In genomic region chr11:111364503-111364902, GRCh38 we compare ENCODE assay signal across 2 cellular contexts.
TF ChIP-seq lines count a peak whose summit lies in the region.

No MANE protein-coding gene starts in this region.

TF ChIP-seq in HepG2, 621 proteins besides CTCF, POLR2A, EP300 and RAD21:
- TF ChIP-seq ZNF563 (CRISPR knock-in tag; IDR thresholded peaks at IDR 0.05) = no peak
- peak; percentile 57; the same call in 1 of the 2 replicates for TF ChIP-seq ZNF501 (CRISPR knock-in tag; IDR thresholded peaks at IDR 0.05)
- TF ChIP-seq GABPB1 (CRISPR knock-in tag; IDR thresholded peaks at IDR 0.05) = no peak
- 0 out of 2 replicates have a peak, but pooled peaks have one; percentile 28 for TF ChIP-seq FUBP1 (CRISPR knock-in tag; IDR thresholded peaks at IDR 0.05; ENCODE audit: borderline replicate concordance)
- TF ChIP-seq YEATS4 (CRISPR knock-in tag; IDR thresholded peaks at IDR 0.05; ENCODE audit: borderline replicate concordance) = no peak
- 0 out of 2 replicates have a peak, but pooled peaks have one; percentile 9 for TF ChIP-seq ZNF331 (CRISPR knock-in tag; IDR thresholded peaks at IDR 0.05)
- 0 out of 2 replicates have a peak, but pooled peaks have one; percentile 12 for TF ChIP-seq BRD4 (CRISPR knock-in tag; IDR thresholded peaks at IDR 0.05)
- 0 out of 2 replicates have a peak, but pooled peaks have one; percentile 9 for TF ChIP-seq ZNF713 (CRISPR knock-in tag; IDR thresholded peaks at IDR 0.05)

TF ChIP-seq in GM12878, 131 proteins besides CTCF, POLR2A, EP300 and RAD21:
- TF ChIP-seq TARDBP (IDR thresholded peaks at IDR 0.05; ENCODE audit: borderline replicate concordance) (no peak), FOS (IDR thresholded peaks at IDR 0.05; ENCODE audit: borderline replicate concordance, extremely low read depth, insufficient read length) (no peak), ZBTB11 (CRISPR knock-in tag; IDR thresholded peaks at IDR 0.05) (0 out of 2 replicates have a peak, but pooled peaks have one; percentile 18)
